ENCODE assay signal across 11 cellular contexts in genomic region chr6:108591040-108591816, GRCh38. TPM values are rescaled to one million over a fixed set of nuclear protein-coding genes. Genes with fewer than 3 reads are reported as not detected.
DNase-seq lines count a peak whose midpoint lies in the region; ATAC-seq and TF ChIP-seq lines count a peak whose summit lies in the region.
"Had no signal": no experiment of that assay in that cellular context is flagged by ENCODE, and none has a peak within 500 bp of the region (broad histone marks: within the 10 kb centered on the region; RNA-seq: fewer than 3 reads in every experiment).

No MANE protein-coding gene starts in this region.

- peak overlapping the region; percentile 56 for H3K27ac ChIP-seq in RWPE1
- peak overlapping the region; percentile 89 to 90 for H3K27ac ChIP-seq in thoracic aorta

- H3K36me3 ChIP-seq in thoracic aorta: no peaks in the 10 kb centered on the region

- DNase-seq in RWPE1 (ENCODE audit: low spot score): no peak
- DNase-seq in dermis blood vessel endothelial cell: peak; percentile 53
- DNase-seq in naive B cell: no peak
- DNase-seq in thoracic aorta (ENCODE audit: low spot score): no peak
- no peak for DNase-seq in T-helper 17 cell
- DNase-seq in C1 segment of cervical spinal cord (lab: John Stamatoyannopoulos, UW): no peak
- no peak for DNase-seq in NCI-H1417 treated with DMSO at 0.1 percent for 48 hours (lab: John Stamatoyannopoulos, UW)
- DNase-seq: activated naive CD8-positive, alpha-beta T cell treated with anti-CD3 and anti-CD28 coated beads, Interleukin-2, amount 10 ng/mL, durations not matched to agents 7 days and 5 days; NCI-H2171 treated with DMSO at 0.1 percent for 48 hours had no signal

- no peaks in the 10 kb centered on the region for H3K36me3 Mint-ChIP-seq in naive B cell
- H3K36me3 Mint-ChIP-seq in T-helper 17 cell (ENCODE audit: low read depth): no peaks in the 10 kb centered on the region

- H3K4me3 Mint-ChIP-seq in naive B cell (no peak overlapping the region), T-helper 17 cell (no peak overlapping the region)
- H3K4me3 Mint-ChIP-seq: activated naive CD8-positive, alpha-beta T cell treated with anti-CD3 and anti-CD28 coated beads, Interleukin-2, amount 10 ng/mL, durations not matched to agents 7 days and 5 days had no signal

- H3K9me3 Mint-ChIP-seq in naive B cell: no peaks in the 10 kb centered on the region
- H3K9me3 Mint-ChIP-seq: activated naive CD8-positive, alpha-beta T cell treated with anti-CD3 and anti-CD28 coated beads, Interleukin-2, amount 10 ng/mL, durations not matched to agents 7 days and 5 days had no signal

- H3K4me1 ChIP-seq in thoracic aorta (ENCODE audit: control insufficient read depth in 1 of 2, low read depth in 2 of 2): peaks cover 89 to 99% of the 10 kb centered on the region in 2 donors

- peak overlapping the region; percentile 6 for H3K4me3 ChIP-seq in thoracic aorta
- H3K4me3 ChIP-seq: K562 had no signal

- H3K4me1 Mint-ChIP-seq in naive B cell (peaks cover 67 to 79% (median 74%) of the 10 kb centered on the region in 3 donors), T-helper 17 cell (peaks cover 52% of the 10 kb centered on the region)

- no peaks in the 10 kb centered on the region for H3K27me3 ChIP-seq in thoracic aorta (replicated peaks; ENCODE audit: insufficient read depth)

- TF ChIP-seq CTCF in RWPE1 (conservative IDR thresholded peaks at IDR 0.05; ENCODE audit: low read depth) (no peak), thoracic aorta (IDR thresholded peaks at IDR 0.05) (no peak)

- ATAC-seq in naive B cell (ENCODE audit: low read depth in 2 of 2) (no peak), thoracic aorta (ENCODE audit: insufficient number of reproducible peaks, low FRiP score, low read depth) (no peak), T-helper 17 cell (no peak), GM18517 (IDR thresholded peaks at IDR 0.05; ENCODE audit: unreplicated experiment) (no peak)
- ATAC-seq: K562 had no signal

- H3K9me3 ChIP-seq in thoracic aorta (no peaks in the 10 kb centered on the region), T-helper 17 cell (ENCODE audit: control insufficient read depth, low read length, poor library complexity, severe bottlenecking) (no peaks in the 10 kb centered on the region)

- CTCF ChIA-PET in RWPE1 (lab: Yijun Ruan, JAX): no interaction called here

- H3K27me3 Mint-ChIP-seq in naive B cell (no peaks in the 10 kb centered on the region), T-helper 17 cell (no peaks in the 10 kb centered on the region)

- peak overlapping the region in 5 of 6 donors; percentile 51 to 83 (median 70) for H3K27ac Mint-ChIP-seq in naive B cell
- H3K27ac Mint-ChIP-seq in T-helper 17 cell: no peak overlapping the region
- H3K27ac Mint-ChIP-seq: activated naive CD8-positive, alpha-beta T cell treated with anti-CD3 and anti-CD28 coated beads, Interleukin-2, amount 10 ng/mL, durations not matched to agents 7 days and 5 days had no signal

- POLR2A ChIA-PET in RWPE1 (lab: Yijun Ruan, JAX; ENCODE audit: low non-redundant PET): no interaction called here

RNA-seq across cellular contexts. Expression of gene FOXO3, which starts 30.5 kb away (rescaled TPM):
- 21.3 and 22.2 TPM in 2 replicates for total RNA-seq in dermis blood vessel endothelial cell
- 10 to 100 TPM in 5 of 6 donors, 1 to 10 TPM in 1; 9.9 to 25.6 (median 13.6) TPM for polyA plus RNA-seq in naive B cell (ENCODE audit: low read depth in 6 of 6)
- 100 to 1,000 TPM; 106 to 149 TPM for total RNA-seq in thoracic aorta
- total RNA-seq in T-helper 17 cell: 10 to 100 TPM; 22.6 to 34.1 TPM
